ENCODE assay signal across 8 cellular contexts in the genomic region with DNA sequence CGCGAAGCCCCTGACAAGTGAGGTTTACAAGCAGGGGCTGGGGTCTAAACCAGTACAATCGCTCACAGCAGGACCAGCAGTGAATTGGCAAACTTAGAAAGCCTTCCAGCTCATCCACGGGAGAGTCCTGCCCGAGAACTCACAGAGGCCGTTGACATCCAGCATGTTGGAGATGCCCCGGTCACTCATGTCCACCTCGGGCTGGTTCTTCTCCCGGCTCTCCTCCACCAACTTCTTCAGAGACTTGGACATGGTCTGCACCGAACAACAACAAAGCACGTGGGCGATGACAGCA. TPM values are rescaled to one million over a fixed set of nuclear protein-coding genes. Genes with fewer than 3 reads are reported as not detected.
DNase-seq lines count a peak whose midpoint lies in the region; ATAC-seq and TF ChIP-seq lines count a peak whose summit lies in the region.

No MANE protein-coding gene starts in this region.

- TF ChIP-seq CTCF in AG09309 (IDR thresholded peaks at IDR 0.05; ENCODE audit: control insufficient read depth, insufficient read depth, low read depth, low read length, missing control alignments) = no peak
- no peak for TF ChIP-seq CTCF in LNCaP clone FGC (IDR thresholded peaks at IDR 0.05; ENCODE audit: control insufficient read depth, extremely low read depth, insufficient read depth)

- no peak for ATAC-seq in naive B cell (ENCODE audit: low read depth in 2 of 2)

- DNase-seq in AG09309 (ENCODE audit: low read depth) (no peak), LNCaP clone FGC (ENCODE audit: low read depth) (no peak), dermis blood vessel endothelial cell (peak; percentile 62), naive B cell (no peak), HK-2 (ENCODE audit: unreplicated experiment) (no peak), NCI-H1417 treated with DMSO at 0.1 percent for 48 hours (lab: John Stamatoyannopoulos, UW) (no peak), CD1c-positive myeloid dendritic cell (ENCODE audit: extremely low spot score) (no peak), HCEC 1CT (no peak)

- peaks cover 0 to 19% (median 4%) of the 10 kb centered on the region in 3 donors for H3K27me3 Mint-ChIP-seq in naive B cell

- H3K4me3 Mint-ChIP-seq in naive B cell = peak overlapping the region; percentile 82 to 97 (median 96)

- peaks cover 0 to 9% (median 3%) of the 10 kb centered on the region in 7 donors for H3K9me3 Mint-ChIP-seq in naive B cell

- peak overlapping the region; percentile 81 to 96 (median 92) for H3K27ac Mint-ChIP-seq in naive B cell

- H3K4me3 ChIP-seq in AG09309 (ENCODE audit: control insufficient read depth, low read depth, low read length) (peak overlapping the region; percentile 97), LNCaP clone FGC (ENCODE audit: low read depth, low read length) (peak overlapping the region; percentile 87)

- peaks cover 3 to 9% of the 10 kb centered on the region in 2 donors for H3K36me3 Mint-ChIP-seq in naive B cell

- peaks cover 28 to 36% (median 29%) of the 10 kb centered on the region in 3 donors for H3K4me1 Mint-ChIP-seq in naive B cell

RNA-seq across cellular contexts. Expression of gene RSU1, which starts 0.4 kb away (rescaled TPM):
- total RNA-seq in dermis blood vessel endothelial cell = 63.3 and 83.7 TPM in 2 replicates
- 100 to 1,000 TPM in 5 of 6 donors, 10 to 100 TPM in 1; 86.6 to 125 (median 104) TPM for polyA plus RNA-seq in naive B cell (ENCODE audit: low read depth in 6 of 6)
